28 cellular contexts compared by ENCODE assay signal in genomic region chr6:126373344-126373743, GRCh38. TPM values are rescaled to one million over a fixed set of nuclear protein-coding genes. Genes with fewer than 3 reads are reported as not detected.
"Had no signal": no experiment of that assay in that cellular context is flagged by ENCODE, and none has a peak within 500 bp of the region (broad histone marks: within the 10 kb centered on the region; RNA-seq: fewer than 3 reads in every experiment).

No MANE protein-coding gene starts in this region.

- H3K36me3 Mint-ChIP-seq: stimulated activated effector memory CD8-positive, alpha-beta T cell treated with anti-CD3 and anti-CD28 coated beads, Interleukin-12 subunit alpha, Interleukin-12 subunit beta, amount 100 ng/mL, for 72 hours; stimulated activated memory B cell treated with anti-CD40 and anti-IgM and Interleukin-4, amounts not matched to agents 10 μg/mL and 1 μg/mL and 100 μg/mL, for 72 hours; stimulated activated naive B cell treated with anti-CD40 and anti-IgM and Interleukin-4, amounts not matched to agents 10 μg/mL and 1 μg/mL and 100 μg/mL, for 72 hours had no signal

- H3K4me1 Mint-ChIP-seq: stimulated activated effector memory CD8-positive, alpha-beta T cell treated with anti-CD3 and anti-CD28 coated beads, Interleukin-12 subunit alpha, Interleukin-12 subunit beta, amount 100 ng/mL, for 72 hours; stimulated activated memory B cell treated with anti-CD40 and anti-IgM and Interleukin-4, amounts not matched to agents 10 μg/mL and 1 μg/mL and 100 μg/mL, for 72 hours; stimulated activated naive B cell treated with anti-CD40 and anti-IgM and Interleukin-4, amounts not matched to agents 10 μg/mL and 1 μg/mL and 100 μg/mL, for 72 hours; stimulated activated naive CD8-positive, alpha-beta T cell treated with anti-CD3 and anti-CD28 coated beads, Interleukin-15, amount 100 ng/mL, for 72 hours had no signal

- H3K27me3 ChIP-seq: stomach, suprapubic skin, testis, thyroid gland, tibial artery, tibial nerve, transverse colon, upper lobe of left lung, upper lobe of right lung, uterus, vagina had no signal

- ATAC-seq: stimulated activated effector memory CD8-positive, alpha-beta T cell treated with anti-CD3 and anti-CD28 coated beads, Interleukin-12 subunit alpha, Interleukin-12 subunit beta, amount 100 ng/mL, for 72 hours; stimulated activated memory B cell treated with anti-CD40 and anti-IgM and Interleukin-4, amounts not matched to agents 10 μg/mL and 1 μg/mL and 100 μg/mL, for 72 hours; stimulated activated naive B cell treated with anti-CD40 and anti-IgM and Interleukin-4, amounts not matched to agents 10 μg/mL and 1 μg/mL and 100 μg/mL, for 72 hours; stimulated activated naive CD8-positive, alpha-beta T cell treated with anti-CD3 and anti-CD28 coated beads, Interleukin-15, amount 100 ng/mL, for 72 hours; stimulated activated naive CD8-positive, alpha-beta T cell treated with anti-CD3 and anti-CD28 coated beads, Interleukin-15, Interleukin-2, amounts not matched to agents 100 U/mL and 50 U/mL, for 24 hours; upper lobe of right lung had no signal

- H3K9me3 Mint-ChIP-seq: stimulated activated effector memory CD8-positive, alpha-beta T cell treated with anti-CD3 and anti-CD28 coated beads, Interleukin-12 subunit alpha, Interleukin-12 subunit beta, amount 100 ng/mL, for 72 hours; stimulated activated memory B cell treated with anti-CD40 and anti-IgM and Interleukin-4, amounts not matched to agents 10 μg/mL and 1 μg/mL and 100 μg/mL, for 72 hours; stimulated activated naive B cell treated with anti-CD40 and anti-IgM and Interleukin-4, amounts not matched to agents 10 μg/mL and 1 μg/mL and 100 μg/mL, for 72 hours; stimulated activated naive CD8-positive, alpha-beta T cell treated with anti-CD3 and anti-CD28 coated beads, Interleukin-15, Interleukin-2, amounts not matched to agents 100 ng/mL and 50 ng/mL, for 24 hours; type B pancreatic cell had no signal

- H3K27me3 Mint-ChIP-seq: stimulated activated memory B cell treated with anti-CD40 and anti-IgM and Interleukin-4, amounts not matched to agents 10 μg/mL and 1 μg/mL and 100 μg/mL, for 72 hours; stimulated activated naive B cell treated with anti-CD40 and anti-IgM and Interleukin-4, amounts not matched to agents 10 μg/mL and 1 μg/mL and 100 μg/mL, for 72 hours; stimulated activated naive CD8-positive, alpha-beta T cell treated with anti-CD3 and anti-CD28 coated beads, Interleukin-15, amount 100 ng/mL, for 72 hours; stimulated activated naive CD8-positive, alpha-beta T cell treated with anti-CD3 and anti-CD28 coated beads, Interleukin-15, Interleukin-2, amounts not matched to agents 100 ng/mL and 50 ng/mL, for 24 hours; type B pancreatic cell had no signal

- H3K4me3 Mint-ChIP-seq: stimulated activated effector memory CD8-positive, alpha-beta T cell treated with anti-CD3 and anti-CD28 coated beads, Interleukin-12 subunit alpha, Interleukin-12 subunit beta, amount 100 ng/mL, for 72 hours; stimulated activated memory B cell treated with anti-CD40 and anti-IgM and Interleukin-4, amounts not matched to agents 10 μg/mL and 1 μg/mL and 100 μg/mL, for 72 hours; stimulated activated naive B cell treated with anti-CD40 and anti-IgM and Interleukin-4, amounts not matched to agents 10 μg/mL and 1 μg/mL and 100 μg/mL, for 72 hours; stimulated activated naive CD8-positive, alpha-beta T cell treated with anti-CD3 and anti-CD28 coated beads, Interleukin-15, amount 100 ng/mL, for 72 hours; stimulated activated naive CD8-positive, alpha-beta T cell treated with anti-CD3 and anti-CD28 coated beads, Interleukin-15, Interleukin-2, amounts not matched to agents 100 ng/mL and 50 ng/mL, for 24 hours; type B pancreatic cell had no signal

- H3K27ac Mint-ChIP-seq: stimulated activated effector memory CD8-positive, alpha-beta T cell treated with anti-CD3 and anti-CD28 coated beads, Interleukin-12 subunit alpha, Interleukin-12 subunit beta, amount 100 ng/mL, for 72 hours; stimulated activated memory B cell treated with anti-CD40 and anti-IgM and Interleukin-4, amounts not matched to agents 10 μg/mL and 1 μg/mL and 100 μg/mL, for 72 hours; stimulated activated naive B cell treated with anti-CD40 and anti-IgM and Interleukin-4, amounts not matched to agents 10 μg/mL and 1 μg/mL and 100 μg/mL, for 72 hours; stimulated activated naive CD8-positive, alpha-beta T cell treated with anti-CD3 and anti-CD28 coated beads, Interleukin-15, amount 100 ng/mL, for 72 hours; stimulated activated naive CD8-positive, alpha-beta T cell treated with anti-CD3 and anti-CD28 coated beads, Interleukin-15, Interleukin-2, amounts not matched to agents 100 ng/mL and 50 ng/mL, for 24 hours; type B pancreatic cell had no signal

- H3K4me1 ChIP-seq: stomach, suprapubic skin, testis, thyroid gland, tibial artery, tibial nerve, transverse colon, upper lobe of left lung, upper lobe of right lung, uterus, vagina had no signal

- FAIRE-seq: urothelium cell line had no signal

- H3K4me3 ChIP-seq: stomach, suprapubic skin, testis, thoracic aorta, thyroid gland, tibial artery, tibial nerve, transverse colon, upper lobe of left lung, upper lobe of right lung, uterus, vagina had no signal

- H3K36me3 ChIP-seq: stomach, suprapubic skin, thoracic aorta, thyroid gland, tibial nerve, transverse colon, upper lobe of left lung, upper lobe of right lung, uterus, vagina had no signal

- H3K27ac ChIP-seq: stomach, suprapubic skin, testis, thoracic aorta, thyroid gland, tibial artery, tibial nerve, transverse colon, upper lobe of left lung, upper lobe of right lung, uterus, vagina had no signal

- DNase-seq: stimulated activated CD4-positive, alpha-beta T cell treated with anti-CD3 and anti-CD28 coated beads, Interleukin-2, amount 100 ng/mL, for 48 hours; stimulated activated CD4-positive, alpha-beta T cell treated with anti-CD3 and anti-CD28 coated beads, Interleukin-4, amount 100 ng/mL, for 1 hour; stimulated activated CD4-positive, alpha-beta T cell treated with anti-CD3 and anti-CD28 coated beads, Interleukin-4, amount 100 ng/mL, for 24 hours; stimulated activated CD4-positive, alpha-beta T cell treated with anti-CD3 and anti-CD28 coated beads, Interleukin-4, amount 100 ng/mL, for 4 hours; stimulated activated CD8-positive, alpha-beta memory T cell treated with anti-CD3 and anti-CD28 coated beads, Interleukin-4, amount 100 ng/mL, for 48 hours; stimulated activated naive B cell treated with anti-CD40 and anti-IgM and Interleukin-4, amounts not matched to agents 10 μg/mL and 1 μg/mL and 100 μg/mL, for 72 hours; stimulated activated naive CD4-positive, alpha-beta T cell; stimulated activated naive CD4-positive, alpha-beta T cell treated with Interleukin-2 at 50 U/mL for 16 hours; stimulated activated naive CD8-positive, alpha-beta T cell treated with anti-CD3 and anti-CD28 coated beads, Interleukin-15, amount 100 ng/mL, for 72 hours; stimulated activated naive CD8-positive, alpha-beta T cell treated with anti-CD3 and anti-CD28 coated beads, Interleukin-15, Interleukin-2, amounts not matched to agents 100 U/mL and 50 U/mL, for 24 hours; stomach; substantia nigra; testis; thyroid gland; tibial artery; transverse colon; upper lobe of left lung; upper lobe of right lung; uterus had no signal

- H3K9me3 ChIP-seq: suprapubic skin, testis, thoracic aorta, thyroid gland, transverse colon, upper lobe of left lung, upper lobe of right lung, uterus, vagina had no signal

RNA-seq across cellular contexts. Expression of gene CENPW, which starts 33.4 kb away (rescaled TPM):
- total RNA-seq: thoracic aorta, tibial nerve had no signal
